8 cellular contexts compared by ENCODE assay signal in the genomic region with DNA sequence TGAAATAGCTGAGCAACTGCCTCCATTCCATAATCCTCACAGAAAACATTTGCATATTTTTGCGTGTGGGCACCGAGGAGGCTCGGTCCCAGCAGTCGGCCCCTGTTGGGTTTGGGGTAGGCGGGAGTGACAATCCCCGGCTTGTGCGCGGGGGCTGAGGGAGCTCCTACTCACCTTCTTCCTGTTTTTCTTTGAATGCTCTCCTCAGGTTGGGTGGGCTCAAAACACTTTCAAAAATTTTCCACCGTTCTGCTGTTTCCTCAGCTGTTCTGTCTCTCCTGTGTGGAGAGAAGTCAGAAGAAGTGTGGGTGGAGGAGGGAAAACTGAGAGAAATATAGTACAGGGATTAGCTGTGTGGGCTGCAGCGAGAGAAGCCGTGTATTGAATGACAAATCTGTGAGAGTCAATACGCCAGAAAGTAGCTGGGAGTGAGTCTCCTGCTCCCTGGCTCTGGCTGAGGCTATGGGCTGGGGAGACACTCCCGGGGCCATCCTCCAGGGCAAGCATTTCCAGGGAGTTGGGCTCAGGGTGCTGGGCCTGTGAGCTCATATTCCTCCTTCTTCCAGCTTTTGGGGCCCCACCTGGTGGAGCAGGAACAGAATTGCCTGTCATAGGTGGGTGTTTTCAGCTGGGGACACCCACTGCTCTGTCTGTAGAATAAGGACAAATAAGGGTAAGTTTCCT.
DNase-seq lines count a peak whose midpoint lies in the region; ATAC-seq and TF ChIP-seq lines count a peak whose summit lies in the region.

No MANE protein-coding gene starts in this region.

- no peaks in the 10 kb centered on the region for H3K36me3 Mint-ChIP-seq in HFFc6 (ENCODE audit: low read depth)
- no peaks in the 10 kb centered on the region for H3K36me3 Mint-ChIP-seq in activated T-helper 17 cell treated with anti-CD3 and anti-CD28 coated beads, Interleukin-2, amount 50 U/mL, for 72 hours (ENCODE audit: low read depth)

- peak; percentile 67 for TF ChIP-seq CTCF in HFFc6 (IDR thresholded peaks at IDR 0.05)
- peak; percentile 43 for TF ChIP-seq CTCF in kidney epithelial cell (IDR thresholded peaks at IDR 0.05; ENCODE audit: insufficient read depth, low read length, poor library complexity, severe bottlenecking)
- no peak for TF ChIP-seq CTCF in tibial artery (IDR thresholded peaks at IDR 0.05)

- peaks cover 15% of the 10 kb centered on the region for H3K4me1 Mint-ChIP-seq in HFFc6 (ENCODE audit: low read depth)
- H3K4me1 Mint-ChIP-seq in activated T-helper 17 cell treated with anti-CD3 and anti-CD28 coated beads, Interleukin-2, amount 50 U/mL, for 72 hours = no peaks in the 10 kb centered on the region

- intact Hi-C loops in tibial artery (cut with DNase I; ENCODE audit: low total_unique reads) = no loop called here

- H3K36me3 ChIP-seq in kidney epithelial cell (ENCODE audit: control insufficient read depth, insufficient read depth, low read length) = no peaks in the 10 kb centered on the region
- peaks cover 0 to 7% (median 0%) of the 10 kb centered on the region in 3 donors for H3K36me3 ChIP-seq in tibial artery

- peaks cover 8% of the 10 kb centered on the region; the same call in 1 of the 2 replicates for H3K9me3 Mint-ChIP-seq in HFFc6
- no peaks in the 10 kb centered on the region for H3K9me3 Mint-ChIP-seq in activated T-helper 17 cell treated with anti-CD3 and anti-CD28 coated beads, Interleukin-2, amount 50 U/mL, for 72 hours

- H3K4me1 ChIP-seq in tibial artery = peaks cover 0 to 2% (median 0%) of the 10 kb centered on the region in 4 donors

- peaks cover 0 to 5% (median 0%) of the 10 kb centered on the region in 3 donors for H3K9me3 ChIP-seq in tibial artery

- no peaks in the 10 kb centered on the region for H3K27me3 ChIP-seq in kidney epithelial cell (ENCODE audit: control insufficient read depth, insufficient read depth, low read length)
- H3K27me3 ChIP-seq in tibial artery = no peaks in the 10 kb centered on the region

- no peak overlapping the region for H3K4me3 Mint-ChIP-seq in HFFc6
- H3K4me3 Mint-ChIP-seq in activated T-helper 17 cell treated with anti-CD3 and anti-CD28 coated beads, Interleukin-2, amount 50 U/mL, for 72 hours = peak overlapping the region; percentile 20

- no peak overlapping the region for H3K4me3 ChIP-seq in kidney epithelial cell (ENCODE audit: low read depth, low read length)
- H3K4me3 ChIP-seq in tibial artery = no peak overlapping the region

- ATAC-seq in activated T-helper 17 cell treated with anti-CD3 and anti-CD28 coated beads, Interleukin-2, amount 50 U/mL, for 72 hours (replicated peaks) = peak; percentile 60
- no peak for ATAC-seq in GM21515 (IDR thresholded peaks at IDR 0.05; ENCODE audit: unreplicated experiment)

- H3K27ac Mint-ChIP-seq in HFFc6 = no peak overlapping the region
- no peak overlapping the region for H3K27ac Mint-ChIP-seq in activated T-helper 17 cell treated with anti-CD3 and anti-CD28 coated beads, Interleukin-2, amount 50 U/mL, for 72 hours

- peaks cover 2% of the 10 kb centered on the region; the same call in 1 of the 2 replicates for H3K27me3 Mint-ChIP-seq in HFFc6 (ENCODE audit: insufficient read depth)
- H3K27me3 Mint-ChIP-seq in activated T-helper 17 cell treated with anti-CD3 and anti-CD28 coated beads, Interleukin-2, amount 50 U/mL, for 72 hours = peaks cover 7% of the 10 kb centered on the region

- DNase-seq in DMS114 treated with DMSO at 0.1 percent for 48 hours (lab: John Stamatoyannopoulos, UW; ENCODE audit: unreplicated experiment) = peak; percentile 2
- peak; percentile 36 for DNase-seq in HFFc6
- DNase-seq in kidney epithelial cell (ENCODE audit: low read depth) = no peak
- no peak for DNase-seq in tibial artery
- DNase-seq in NOMO-1 treated with dmso at 0.1 percent for 144 hours (lab: John Stamatoyannopoulos, UW; ENCODE audit: unreplicated experiment) = no peak
- no peak for DNase-seq in NCI-H2029 treated with DMSO at 0.1 percent for 48 hours (lab: John Stamatoyannopoulos, UW)

- H3K27ac ChIP-seq in tibial artery = no peak overlapping the region

Comparison
In these comparisons a context has a peak if more than half of its experiments do, and no peak if none do; other contexts are left out.
1. DNase-seq: peak in DMS114 treated with DMSO at 0.1 percent for 48 hours (single experiment) and HFFc6 (single experiment); none in kidney epithelial cell (single experiment), tibial artery (0 of 2), NOMO-1 treated with dmso at 0.1 percent for 144 hours (single experiment) and NCI-H2029 treated with DMSO at 0.1 percent for 48 hours (single experiment).
2. CTCF ChIP-seq: peak in HFFc6 (single experiment) and kidney epithelial cell (single experiment); none in tibial artery (0 of 2).